Comparison of ENCODE assay signal across 9 cellular contexts in genomic region chr2:187274146-187274545, GRCh38.
"Had no signal": no experiment of that assay in that cellular context is flagged by ENCODE, and none has a peak within 500 bp of the region (broad histone marks: within the 10 kb centered on the region; RNA-seq: fewer than 3 reads in every experiment).

No MANE protein-coding gene starts in this region.

- DNase-seq: H9, HCEC 1CT, IMR-90, KG1 had no signal

- H3K27ac Mint-ChIP-seq: GM23338, H9 had no signal

- H3K4me3 ChIP-seq: GM23338, K562 had no signal

- H2AFZ ChIP-seq: GM23338 had no signal

- H3K4me2 ChIP-seq: GM23338 had no signal

- H3K4me3 Mint-ChIP-seq: GM23338, H9 had no signal

- ATAC-seq: GM23338, K562 had no signal

- FAIRE-seq: H1, H54, HTR-8/SVneo, K562 had no signal
